In genomic region chr20:1496930-1497329, GRCh38 we compare ENCODE assay signal across 1 cellular context.
TF ChIP-seq lines count a peak whose summit lies in the region.

No MANE protein-coding gene starts in this region.

TF ChIP-seq in SK-N-SH treated with all-trans-retinoic acid at 6 μM for 48 hours, 23 proteins besides CTCF, POLR2A, EP300 and RAD21 (continued from another document):
- TF ChIP-seq, protein P1, sequence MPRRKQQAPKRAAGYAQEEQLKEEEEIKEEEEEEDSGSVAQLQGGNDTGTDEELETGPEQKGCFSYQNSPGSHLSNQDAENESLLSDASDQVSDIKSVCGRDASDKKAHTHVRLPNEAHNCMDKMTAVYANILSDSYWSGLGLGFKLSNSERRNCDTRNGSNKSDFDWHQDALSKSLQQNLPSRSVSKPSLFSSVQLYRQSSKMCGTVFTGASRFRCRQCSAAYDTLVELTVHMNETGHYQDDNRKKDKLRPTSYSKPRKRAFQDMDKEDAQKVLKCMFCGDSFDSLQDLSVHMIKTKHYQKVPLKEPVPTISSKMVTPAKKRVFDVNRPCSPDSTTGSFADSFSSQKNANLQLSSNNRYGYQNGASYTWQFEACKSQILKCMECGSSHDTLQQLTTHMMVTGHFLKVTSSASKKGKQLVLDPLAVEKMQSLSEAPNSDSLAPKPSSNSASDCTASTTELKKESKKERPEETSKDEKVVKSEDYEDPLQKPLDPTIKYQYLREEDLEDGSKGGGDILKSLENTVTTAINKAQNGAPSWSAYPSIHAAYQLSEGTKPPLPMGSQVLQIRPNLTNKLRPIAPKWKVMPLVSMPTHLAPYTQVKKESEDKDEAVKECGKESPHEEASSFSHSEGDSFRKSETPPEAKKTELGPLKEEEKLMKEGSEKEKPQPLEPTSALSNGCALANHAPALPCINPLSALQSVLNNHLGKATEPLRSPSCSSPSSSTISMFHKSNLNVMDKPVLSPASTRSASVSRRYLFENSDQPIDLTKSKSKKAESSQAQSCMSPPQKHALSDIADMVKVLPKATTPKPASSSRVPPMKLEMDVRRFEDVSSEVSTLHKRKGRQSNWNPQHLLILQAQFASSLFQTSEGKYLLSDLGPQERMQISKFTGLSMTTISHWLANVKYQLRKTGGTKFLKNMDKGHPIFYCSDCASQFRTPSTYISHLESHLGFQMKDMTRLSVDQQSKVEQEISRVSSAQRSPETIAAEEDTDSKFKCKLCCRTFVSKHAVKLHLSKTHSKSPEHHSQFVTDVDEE (CRISPR knock-in tag; IDR thresholded peaks at IDR 0.05), result no peak
- TF ChIP-seq TCF4 (CRISPR knock-in tag; IDR thresholded peaks at IDR 0.05; ENCODE audit: borderline replicate concordance) (no peak), ISL1 (CRISPR knock-in tag; IDR thresholded peaks at IDR 0.05) (no peak), BACH2 (CRISPR knock-in tag; IDR thresholded peaks at IDR 0.05; ENCODE audit: borderline replicate concordance) (no peak), ZNF8 (CRISPR knock-in tag; IDR thresholded peaks at IDR 0.05) (no peak), ZNF70 (CRISPR knock-in tag; IDR thresholded peaks at IDR 0.05) (no peak), ZFP3 (CRISPR knock-in tag; IDR thresholded peaks at IDR 0.05) (no peak)
- TF ChIP-seq, protein P2, sequence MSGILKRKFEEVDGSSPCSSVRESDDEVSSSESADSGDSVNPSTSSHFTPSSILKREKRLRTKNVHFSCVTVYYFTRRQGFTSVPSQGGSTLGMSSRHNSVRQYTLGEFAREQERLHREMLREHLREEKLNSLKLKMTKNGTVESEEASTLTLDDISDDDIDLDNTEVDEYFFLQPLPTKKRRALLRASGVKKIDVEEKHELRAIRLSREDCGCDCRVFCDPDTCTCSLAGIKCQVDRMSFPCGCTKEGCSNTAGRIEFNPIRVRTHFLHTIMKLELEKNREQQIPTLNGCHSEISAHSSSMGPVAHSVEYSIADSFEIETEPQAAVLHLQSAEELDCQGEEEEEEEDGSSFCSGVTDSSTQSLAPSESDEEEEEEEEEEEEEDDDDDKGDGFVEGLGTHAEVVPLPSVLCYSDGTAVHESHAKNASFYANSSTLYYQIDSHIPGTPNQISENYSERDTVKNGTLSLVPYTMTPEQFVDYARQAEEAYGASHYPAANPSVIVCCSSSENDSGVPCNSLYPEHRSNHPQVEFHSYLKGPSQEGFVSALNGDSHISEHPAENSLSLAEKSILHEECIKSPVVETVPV (CRISPR knock-in tag; IDR thresholded peaks at IDR 0.05), result no peak
- TF ChIP-seq, protein P3, sequence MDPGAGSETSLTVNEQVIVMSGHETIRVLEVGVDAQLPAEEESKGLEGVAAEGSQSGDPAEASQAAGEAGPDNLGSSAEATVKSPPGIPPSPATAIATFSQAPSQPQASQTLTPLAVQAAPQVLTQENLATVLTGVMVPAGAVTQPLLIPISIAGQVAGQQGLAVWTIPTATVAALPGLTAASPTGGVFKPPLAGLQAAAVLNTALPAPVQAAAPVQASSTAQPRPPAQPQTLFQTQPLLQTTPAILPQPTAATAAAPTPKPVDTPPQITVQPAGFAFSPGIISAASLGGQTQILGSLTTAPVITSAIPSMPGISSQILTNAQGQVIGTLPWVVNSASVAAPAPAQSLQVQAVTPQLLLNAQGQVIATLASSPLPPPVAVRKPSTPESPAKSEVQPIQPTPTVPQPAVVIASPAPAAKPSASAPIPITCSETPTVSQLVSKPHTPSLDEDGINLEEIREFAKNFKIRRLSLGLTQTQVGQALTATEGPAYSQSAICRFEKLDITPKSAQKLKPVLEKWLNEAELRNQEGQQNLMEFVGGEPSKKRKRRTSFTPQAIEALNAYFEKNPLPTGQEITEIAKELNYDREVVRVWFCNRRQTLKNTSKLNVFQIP (CRISPR knock-in tag; IDR thresholded peaks at IDR 0.05; ENCODE audit: borderline replicate concordance, low read depth), result no peak
